In the genomic region with DNA sequence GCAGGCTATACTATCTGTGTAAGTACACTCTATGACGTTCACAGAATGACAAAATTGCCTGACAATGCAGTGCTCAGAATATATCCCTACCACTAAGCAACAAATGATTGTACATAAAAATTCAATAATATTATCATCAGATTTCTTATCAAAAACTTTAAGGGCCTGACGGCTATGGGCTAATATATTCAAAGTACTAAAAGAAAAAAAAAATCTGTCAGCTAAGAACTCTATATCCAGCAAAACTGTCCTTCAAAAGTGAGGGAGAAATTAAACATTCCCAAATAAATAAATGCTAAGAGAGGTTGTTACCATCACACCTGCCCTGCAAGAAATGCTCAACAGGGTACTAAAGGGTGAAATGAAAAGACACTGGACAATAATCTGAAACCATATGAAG, we compare ENCODE assay signal across 28 cellular contexts.
"Had no signal": no experiment of that assay in that cellular context is flagged by ENCODE, and none has a peak within 500 bp of the region (broad histone marks: within the 10 kb centered on the region; RNA-seq: fewer than 3 reads in every experiment).

No MANE protein-coding gene starts in this region.

- H3K36me3 ChIP-seq: stomach, suprapubic skin, thoracic aorta, thyroid gland, tibial artery, tibial nerve, transverse colon, upper lobe of left lung, upper lobe of right lung, uterus, vagina had no signal

- H3K4me3 ChIP-seq: stomach, suprapubic skin, testis, thoracic aorta, thyroid gland, tibial artery, tibial nerve, transverse colon, upper lobe of left lung, upper lobe of right lung, uterus, vagina had no signal

- H3K27me3 Mint-ChIP-seq: stimulated activated naive CD8-positive, alpha-beta T cell treated with anti-CD3 and anti-CD28 coated beads, Interleukin-15, amount 100 ng/mL, for 72 hours; stimulated activated naive CD8-positive, alpha-beta T cell treated with anti-CD3 and anti-CD28 coated beads, Interleukin-15, Interleukin-2, amounts not matched to agents 100 ng/mL and 50 ng/mL, for 24 hours had no signal

- H3K36me3 Mint-ChIP-seq: stimulated activated effector memory CD8-positive, alpha-beta T cell treated with anti-CD3 and anti-CD28 coated beads, Interleukin-12 subunit alpha, Interleukin-12 subunit beta, amount 100 ng/mL, for 72 hours; stimulated activated memory B cell treated with anti-CD40 and anti-IgM and Interleukin-4, amounts not matched to agents 10 μg/mL and 1 μg/mL and 100 μg/mL, for 72 hours; stimulated activated naive B cell treated with anti-CD40 and anti-IgM and Interleukin-4, amounts not matched to agents 10 μg/mL and 1 μg/mL and 100 μg/mL, for 72 hours; type B pancreatic cell had no signal

- H3K4me1 ChIP-seq: stomach, suprapubic skin, testis, thyroid gland, tibial artery, tibial nerve, transverse colon, upper lobe of left lung, upper lobe of right lung, uterus had no signal

- H3K4me3 Mint-ChIP-seq: stimulated activated effector memory CD8-positive, alpha-beta T cell treated with anti-CD3 and anti-CD28 coated beads, Interleukin-12 subunit alpha, Interleukin-12 subunit beta, amount 100 ng/mL, for 72 hours; stimulated activated memory B cell treated with anti-CD40 and anti-IgM and Interleukin-4, amounts not matched to agents 10 μg/mL and 1 μg/mL and 100 μg/mL, for 72 hours; stimulated activated naive B cell treated with anti-CD40 and anti-IgM and Interleukin-4, amounts not matched to agents 10 μg/mL and 1 μg/mL and 100 μg/mL, for 72 hours; stimulated activated naive CD8-positive, alpha-beta T cell treated with anti-CD3 and anti-CD28 coated beads, Interleukin-15, amount 100 ng/mL, for 72 hours; stimulated activated naive CD8-positive, alpha-beta T cell treated with anti-CD3 and anti-CD28 coated beads, Interleukin-15, Interleukin-2, amounts not matched to agents 100 ng/mL and 50 ng/mL, for 24 hours; type B pancreatic cell had no signal

- H3K27ac ChIP-seq: stomach, suprapubic skin, testis, thoracic aorta, thyroid gland, tibial artery, tibial nerve, transverse colon, upper lobe of left lung, upper lobe of right lung, uterus, vagina had no signal

- DNase-seq: stimulated activated CD4-positive, alpha-beta T cell treated with anti-CD3 and anti-CD28 coated beads, Interleukin-2, amount 100 ng/mL, for 48 hours; stimulated activated CD4-positive, alpha-beta T cell treated with anti-CD3 and anti-CD28 coated beads, Interleukin-4, amount 100 ng/mL, for 1 hour; stimulated activated CD4-positive, alpha-beta T cell treated with anti-CD3 and anti-CD28 coated beads, Interleukin-4, amount 100 ng/mL, for 24 hours; stimulated activated CD4-positive, alpha-beta T cell treated with anti-CD3 and anti-CD28 coated beads, Interleukin-4, amount 100 ng/mL, for 4 hours; stimulated activated CD8-positive, alpha-beta memory T cell treated with anti-CD3 and anti-CD28 coated beads, Interleukin-4, amount 100 ng/mL, for 48 hours; stimulated activated naive B cell treated with anti-CD40 and anti-IgM and Interleukin-4, amounts not matched to agents 10 μg/mL and 1 μg/mL and 100 μg/mL, for 72 hours; stimulated activated naive CD4-positive, alpha-beta T cell; stimulated activated naive CD4-positive, alpha-beta T cell treated with Interleukin-2 at 50 U/mL for 16 hours; stimulated activated naive CD8-positive, alpha-beta T cell treated with anti-CD3 and anti-CD28 coated beads, Interleukin-15, amount 100 ng/mL, for 72 hours; stimulated activated naive CD8-positive, alpha-beta T cell treated with anti-CD3 and anti-CD28 coated beads, Interleukin-15, Interleukin-2, amounts not matched to agents 100 U/mL and 50 U/mL, for 24 hours; stomach; substantia nigra; testis; thyroid gland; tibial artery; transverse colon; trophoblast cell; upper lobe of left lung; upper lobe of right lung; uterus had no signal

- ATAC-seq: stimulated activated effector memory CD8-positive, alpha-beta T cell treated with anti-CD3 and anti-CD28 coated beads, Interleukin-12 subunit alpha, Interleukin-12 subunit beta, amount 100 ng/mL, for 72 hours; stimulated activated memory B cell treated with anti-CD40 and anti-IgM and Interleukin-4, amounts not matched to agents 10 μg/mL and 1 μg/mL and 100 μg/mL, for 72 hours; stimulated activated naive B cell treated with anti-CD40 and anti-IgM and Interleukin-4, amounts not matched to agents 10 μg/mL and 1 μg/mL and 100 μg/mL, for 72 hours; stimulated activated naive CD8-positive, alpha-beta T cell treated with anti-CD3 and anti-CD28 coated beads, Interleukin-15, amount 100 ng/mL, for 72 hours; stimulated activated naive CD8-positive, alpha-beta T cell treated with anti-CD3 and anti-CD28 coated beads, Interleukin-15, Interleukin-2, amounts not matched to agents 100 U/mL and 50 U/mL, for 24 hours; upper lobe of right lung had no signal

- H3K9me3 ChIP-seq: suprapubic skin, testis, thoracic aorta, thyroid gland, transverse colon, upper lobe of left lung, upper lobe of right lung, uterus, vagina had no signal

- H3K4me1 Mint-ChIP-seq: stimulated activated effector memory CD8-positive, alpha-beta T cell treated with anti-CD3 and anti-CD28 coated beads, Interleukin-12 subunit alpha, Interleukin-12 subunit beta, amount 100 ng/mL, for 72 hours; stimulated activated memory B cell treated with anti-CD40 and anti-IgM and Interleukin-4, amounts not matched to agents 10 μg/mL and 1 μg/mL and 100 μg/mL, for 72 hours; stimulated activated naive B cell treated with anti-CD40 and anti-IgM and Interleukin-4, amounts not matched to agents 10 μg/mL and 1 μg/mL and 100 μg/mL, for 72 hours; stimulated activated naive CD8-positive, alpha-beta T cell treated with anti-CD3 and anti-CD28 coated beads, Interleukin-15, amount 100 ng/mL, for 72 hours had no signal

- H3K9me3 Mint-ChIP-seq: stimulated activated effector memory CD8-positive, alpha-beta T cell treated with anti-CD3 and anti-CD28 coated beads, Interleukin-12 subunit alpha, Interleukin-12 subunit beta, amount 100 ng/mL, for 72 hours; stimulated activated memory B cell treated with anti-CD40 and anti-IgM and Interleukin-4, amounts not matched to agents 10 μg/mL and 1 μg/mL and 100 μg/mL, for 72 hours; stimulated activated naive CD8-positive, alpha-beta T cell treated with anti-CD3 and anti-CD28 coated beads, Interleukin-15, Interleukin-2, amounts not matched to agents 100 ng/mL and 50 ng/mL, for 24 hours had no signal

- H3K27ac Mint-ChIP-seq: stimulated activated effector memory CD8-positive, alpha-beta T cell treated with anti-CD3 and anti-CD28 coated beads, Interleukin-12 subunit alpha, Interleukin-12 subunit beta, amount 100 ng/mL, for 72 hours; stimulated activated memory B cell treated with anti-CD40 and anti-IgM and Interleukin-4, amounts not matched to agents 10 μg/mL and 1 μg/mL and 100 μg/mL, for 72 hours; stimulated activated naive B cell treated with anti-CD40 and anti-IgM and Interleukin-4, amounts not matched to agents 10 μg/mL and 1 μg/mL and 100 μg/mL, for 72 hours; stimulated activated naive CD8-positive, alpha-beta T cell treated with anti-CD3 and anti-CD28 coated beads, Interleukin-15, amount 100 ng/mL, for 72 hours; stimulated activated naive CD8-positive, alpha-beta T cell treated with anti-CD3 and anti-CD28 coated beads, Interleukin-15, Interleukin-2, amounts not matched to agents 100 ng/mL and 50 ng/mL, for 24 hours; type B pancreatic cell had no signal
